25 cellular contexts compared by ENCODE assay signal in the genomic region with DNA sequence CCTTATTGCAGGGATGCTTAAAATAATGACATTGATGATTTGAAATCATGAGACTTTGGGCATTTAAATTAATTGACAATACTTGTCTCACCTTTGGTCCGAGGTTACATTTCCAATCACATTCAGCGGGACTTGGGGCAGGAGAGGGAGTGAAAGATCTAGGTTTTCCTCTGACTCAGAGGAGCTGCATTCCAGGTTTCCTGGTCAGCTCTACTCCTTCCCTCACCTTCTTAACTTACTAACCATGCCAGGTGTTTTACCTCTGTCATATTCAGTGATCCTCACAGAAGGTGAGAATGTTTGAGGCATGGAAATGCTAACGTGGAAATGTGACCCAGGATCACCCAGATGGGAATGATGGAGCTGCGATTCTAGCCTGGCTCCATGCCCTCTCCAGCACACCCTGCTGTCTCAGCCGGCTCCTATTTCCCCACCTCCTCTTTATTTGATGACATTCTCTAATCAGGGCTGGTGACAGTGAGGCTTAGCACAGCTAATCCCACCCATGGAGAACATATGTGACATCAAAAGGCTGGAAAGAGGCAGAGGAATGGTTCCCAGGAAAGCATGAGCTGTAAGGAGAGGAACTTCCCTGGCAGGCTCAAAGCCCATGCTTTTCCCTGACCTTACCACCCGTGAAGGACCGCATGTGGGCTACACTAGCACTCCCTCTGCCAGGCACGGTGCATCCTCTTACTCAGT. TPM values are rescaled to one million over a fixed set of nuclear protein-coding genes. Genes with fewer than 3 reads are reported as not detected.
DNase-seq lines count a peak whose midpoint lies in the region; ATAC-seq, FAIRE-seq and TF ChIP-seq lines count a peak whose summit lies in the region.
"Had no signal": no experiment of that assay in that cellular context is flagged by ENCODE, and none has a peak within 500 bp of the region (broad histone marks: within the 10 kb centered on the region; RNA-seq: fewer than 3 reads in every experiment).

No MANE protein-coding gene starts in this region.

- intact Hi-C loops in Right ventricle myocardium inferior (cut with DNase I) (loop anchor here (5.0 kb wide), 2 partner anchors 43 to 183 kb away; no protein-coding TSS in a partner anchor), cardiac septum (cut with DNase I) (no loop called here), heart right ventricle (cut with DNase I) (no loop called here)

- no peak overlapping the region for H3K27ac Mint-ChIP-seq in stimulated activated memory B cell treated with anti-CD40 and anti-IgM and Interleukin-4, amounts not matched to agents 10 μg/mL and 1 μg/mL and 100 μg/mL, for 72 hours
- H3K27ac Mint-ChIP-seq: progenitor cell of endocrine pancreas had no signal

- no peaks in the 10 kb centered on the region for H3K27me3 Mint-ChIP-seq in stimulated activated memory B cell treated with anti-CD40 and anti-IgM and Interleukin-4, amounts not matched to agents 10 μg/mL and 1 μg/mL and 100 μg/mL, for 72 hours

- H3K4me1 Mint-ChIP-seq in stimulated activated memory B cell treated with anti-CD40 and anti-IgM and Interleukin-4, amounts not matched to agents 10 μg/mL and 1 μg/mL and 100 μg/mL, for 72 hours: no peaks in the 10 kb centered on the region
- H3K4me1 Mint-ChIP-seq: neural crest cell had no signal

- H3K36me3 Mint-ChIP-seq in stimulated activated memory B cell treated with anti-CD40 and anti-IgM and Interleukin-4, amounts not matched to agents 10 μg/mL and 1 μg/mL and 100 μg/mL, for 72 hours: no peaks in the 10 kb centered on the region

- ATAC-seq in Right ventricle myocardium inferior: peak; percentile 53
- peak in 6 of 8 donors; percentile 23 to 80 (median 58) for ATAC-seq in heart right ventricle
- peak; percentile 12 for ATAC-seq in stimulated activated memory B cell treated with anti-CD40 and anti-IgM and Interleukin-4, amounts not matched to agents 10 μg/mL and 1 μg/mL and 100 μg/mL, for 72 hours
- ATAC-seq: left colon had no signal

- H3K4me3 ChIP-seq in bronchial epithelial cell (ENCODE audit: low read depth, low read length) (no peak overlapping the region), heart right ventricle (no peak overlapping the region)
- H3K4me3 ChIP-seq: A549, mucosa of descending colon, suprapubic skin had no signal

- TF ChIP-seq CTCF in bronchial epithelial cell (IDR thresholded peaks at IDR 0.05; ENCODE audit: insufficient read depth, low read length, severe bottlenecking) (no peak), heart right ventricle (IDR thresholded peaks at IDR 0.05) (no peak)

- peak overlapping the region in 8 of 10 donors; percentile 46 to 90 (median 60) for H3K27ac ChIP-seq in heart right ventricle
- H3K27ac ChIP-seq: C4-2B, HL-60, suprapubic skin had no signal

- H3K4me3 Mint-ChIP-seq in stimulated activated memory B cell treated with anti-CD40 and anti-IgM and Interleukin-4, amounts not matched to agents 10 μg/mL and 1 μg/mL and 100 μg/mL, for 72 hours: no peak overlapping the region
- H3K4me3 Mint-ChIP-seq: neural crest cell had no signal

- 36 to 47% methylated on average over 8 of the region's 8 CpGs for WGBS in heart right ventricle, 2 donors

- H3K9me3 Mint-ChIP-seq in stimulated activated memory B cell treated with anti-CD40 and anti-IgM and Interleukin-4, amounts not matched to agents 10 μg/mL and 1 μg/mL and 100 μg/mL, for 72 hours: no peaks in the 10 kb centered on the region
- H3K9me3 Mint-ChIP-seq: neural crest cell had no signal

- H3K27me3 ChIP-seq in bronchial epithelial cell (ENCODE audit: control insufficient read depth, insufficient read depth, low read length): no peaks in the 10 kb centered on the region
- no peaks in the 10 kb centered on the region for H3K27me3 ChIP-seq in heart right ventricle
- H3K27me3 ChIP-seq: suprapubic skin had no signal

- FAIRE-seq in bronchial epithelial cell (lab: Jason Lieb, UNC): no peak
- FAIRE-seq: frontal cortex, GM12892 had no signal

- no peaks in the 10 kb centered on the region for H3K36me3 ChIP-seq in bronchial epithelial cell (ENCODE audit: control insufficient read depth, insufficient read depth, low read length)
- peaks cover 0 to 14% (median 0%) of the 10 kb centered on the region in 9 donors for H3K36me3 ChIP-seq in heart right ventricle
- H3K36me3 ChIP-seq: suprapubic skin had no signal

- no peaks in the 10 kb centered on the region for H3K9me3 ChIP-seq in heart right ventricle
- H3K9me3 ChIP-seq: A549, mucosa of descending colon, suprapubic skin had no signal

- H3K4me1 ChIP-seq in heart right ventricle: peaks cover 0 to 61% (median 32%) of the 10 kb centered on the region in 9 donors

- DNase-seq in Right ventricle myocardium inferior (ENCODE audit: missing footprints) (no peak), cardiac septum (ENCODE audit: low spot score) (no peak), bronchial epithelial cell (ENCODE audit: low read depth) (peak; percentile 75), heart right ventricle (no peak), T-helper 1 cell (no peak), A172 (ENCODE audit: low spot score) (no peak), OCI-M2 (lab: John Stamatoyannopoulos, UW; ENCODE audit: unreplicated experiment) (no peak)
- DNase-seq: activated naive CD4-positive, alpha-beta T cell treated with Interleukin-2 at 50 U/mL for 16 hours; activated T-cell treated with anti-CD3 and anti-CD28 coated beads for 4 hours; effector memory CD4-positive, alpha-beta T cell; left colon; MM.1S; mucosa of descending colon; NCI-H146; NCI-H345; SHP77 had no signal

RNA-seq across cellular contexts. Expression of gene THSD4, which starts 38.7 kb away (rescaled TPM):
- total RNA-seq in Right ventricle myocardium inferior (73.1 TPM), cardiac septum (116 TPM), bronchial epithelial cell (11.5 and 14.5 TPM in 2 replicates), heart right ventricle (100 to 1,000 TPM in 8 of 10 donors, 10 to 100 TPM in 2; 72.3 to 212 (median 170) TPM)
- polyA plus RNA-seq in heart right ventricle: 10 to 100 TPM; 20.8 to 29.4 TPM
- total RNA-seq in A172 (2014; rRNA removed; shearing (Covaris generic)): 6.4 and 8.6 TPM in 2 replicates
